ENCODE assay signal across 1 cellular context in genomic region chr4:159312236-159312635, GRCh38.
TF ChIP-seq lines count a peak whose summit lies in the region.

No MANE protein-coding gene starts in this region.

TF ChIP-seq in GM12878, 131 proteins besides CTCF, POLR2A, EP300 and RAD21 (continued from another document):
- TF ChIP-seq USF1 (IDR thresholded peaks at IDR 0.05; ENCODE audit: borderline replicate concordance, extremely low read length, insufficient read depth, low read depth, low read length), result no peak
- no peak for TF ChIP-seq ZNF217 (IDR thresholded peaks at IDR 0.05)
